In the genomic region with DNA sequence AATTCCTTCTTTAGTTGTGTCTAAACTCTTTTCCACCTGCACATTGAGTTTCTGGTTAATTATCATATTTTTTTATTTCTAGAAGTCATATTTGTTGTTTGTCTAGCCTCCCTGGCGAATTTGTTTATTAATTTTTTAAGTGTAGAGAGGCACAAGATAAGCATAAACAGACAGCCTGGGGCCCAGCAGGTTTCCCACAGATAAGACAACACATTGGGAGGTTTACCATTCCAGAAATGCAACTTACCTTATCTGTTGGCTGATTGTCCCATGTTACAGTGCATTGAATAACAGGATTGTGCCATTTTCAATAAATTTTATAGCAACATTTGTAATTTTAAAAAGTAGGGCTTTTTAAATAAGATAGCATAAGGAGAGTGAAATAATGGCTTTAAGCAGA, we compare ENCODE assay signal across 27 cellular contexts. TPM values are rescaled to one million over a fixed set of nuclear protein-coding genes. Genes with fewer than 3 reads are reported as not detected.
"Had no signal": no experiment of that assay in that cellular context is flagged by ENCODE, and none has a peak within 500 bp of the region (broad histone marks: within the 10 kb centered on the region; RNA-seq: fewer than 3 reads in every experiment).

No MANE protein-coding gene starts in this region.

- H3K9me3 Mint-ChIP-seq: naive B cell had no signal

- ATAC-seq: esophagus mucosa, gastrocnemius medialis, heart right ventricle, left cardiac atrium, left lung, left ventricle myocardium superior, lower lobe of right lung, mucosa of descending colon had no signal

- H3K4me3 Mint-ChIP-seq: mesothelial cell of epicardium, naive B cell had no signal

- H3K27ac ChIP-seq: coronary artery, esophagus squamous epithelium, gastrocnemius medialis, heart right ventricle, left lung, lower lobe of right lung had no signal

- H3K27me3 Mint-ChIP-seq: naive B cell had no signal

- DNase-seq: dermis blood vessel endothelial cell; dorsolateral prefrontal cortex; effector CD4-positive, alpha-beta T cell; effector memory CD4-positive, alpha-beta T cell; esophagus squamous epithelium; foreskin fibroblast; foreskin melanocyte; gastrocnemius medialis; glutamatergic neuron; head of caudate nucleus; heart right ventricle; hippocampal formation; left cardiac atrium; left lung; left ventricle myocardium superior; lower lobe of right lung; mesenchymal stem cell; mucosa of descending colon; naive B cell had no signal

- FAIRE-seq: colon, endothelial cell of umbilical vein, keratinocyte had no signal

- H3K27me3 ChIP-seq: dorsolateral prefrontal cortex, esophagus squamous epithelium, gastrocnemius medialis, heart right ventricle, left lung had no signal

- H3K4me1 Mint-ChIP-seq: naive B cell had no signal

- H3K4me3 ChIP-seq: coronary artery, dorsolateral prefrontal cortex, esophagus squamous epithelium, gastrocnemius medialis, heart right ventricle, left lung, lower lobe of right lung, mucosa of descending colon had no signal

- H3K9me3 ChIP-seq: esophagus squamous epithelium, gastrocnemius medialis, heart right ventricle, left lung, lower lobe of right lung, mucosa of descending colon had no signal

- H3K27ac Mint-ChIP-seq: mesothelial cell of epicardium, naive B cell had no signal

RNA-seq across cellular contexts. Expression of a gene that starts 36.7 kb away (rescaled TPM):
- total RNA-seq: endothelial cell of umbilical vein, glomerular endothelial cell, lung microvascular endothelial cell had no signal
- polyA plus RNA-seq: endothelial cell of umbilical vein, keratinocyte had no signal
